16 cellular contexts compared by ENCODE assay signal in genomic region chr2:45412754-45413379, GRCh38.
DNase-seq lines count a peak whose midpoint lies in the region; ATAC-seq and TF ChIP-seq lines count a peak whose summit lies in the region.
"Had no signal": no experiment of that assay in that cellular context is flagged by ENCODE, and none has a peak within 500 bp of the region (broad histone marks: within the 10 kb centered on the region; RNA-seq: fewer than 3 reads in every experiment).

No MANE protein-coding gene starts in this region.

- H3K36me3 ChIP-seq in KMS-11 (ENCODE audit: insufficient read depth): no peaks in the 10 kb centered on the region
- peaks cover 3 to 17% of the 10 kb centered on the region in 2 experiments for H3K36me3 ChIP-seq in mesenchymal stem cell (ENCODE audit: control insufficient read depth in 1 of 2, insufficient read depth in 2 of 2, low read depth in 1 of 2, low read length in 2 of 2)

- in situ Hi-C loops in astrocyte of the spinal cord (cut with HindIII; ENCODE audit: low sequenced_read_pairs): no loop called here
- in situ Hi-C loops in G401 (cut with HindIII; ENCODE audit: low sequenced_read_pairs): no loop called here

- peak overlapping the region; percentile 83 for H3K27ac ChIP-seq in KMS-11
- H3K27ac ChIP-seq in mesenchymal stem cell (ENCODE audit: low read length, poor library complexity, severe bottlenecking): no peak overlapping the region
- H3K27ac ChIP-seq: gastrocnemius medialis, neutrophil, PC-9 had no signal

- H4K8ac ChIP-seq in mesenchymal stem cell (ENCODE audit: low read length): no peak overlapping the region

- 43% methylated on average over 1 of the region's 2 CpGs for WGBS in mesenchymal stem cell

- no peak overlapping the region for H3K14ac ChIP-seq in mesenchymal stem cell (ENCODE audit: low read length in 2 of 2)

- no peaks in the 10 kb centered on the region for H3K79me1 ChIP-seq in mesenchymal stem cell (replicated peaks; ENCODE audit: low read length, poor library complexity, severe bottlenecking)

- no peak overlapping the region for H3K23ac ChIP-seq in mesenchymal stem cell (ENCODE audit: low read length in 2 of 2)

- DNase-seq in DMS79 treated with DMSO at 0.1 percent for 48 hours (lab: John Stamatoyannopoulos, UW) (peak; percentile 24), astrocyte of the spinal cord (ENCODE audit: low read depth, low spot score) (peak; percentile 28), mesenchymal stem cell (peak; percentile 10), AML-193 (lab: John Stamatoyannopoulos, UW) (no peak), G401 (ENCODE audit: low spot score) (no peak)
- DNase-seq: activated CD4-positive, alpha-beta memory T cell treated with anti-CD3 and anti-CD28 coated beads for 36 hours; activated gamma-delta T cell treated with Interleukin-2 at 50 U/mL for 16 hours; CD4-positive, CD25-positive, alpha-beta regulatory T cell; gastrocnemius medialis; NCI-H187; PC-9 had no signal

- ATAC-seq in GM21619 (IDR thresholded peaks at IDR 0.05; ENCODE audit: unreplicated experiment) (no peak), HG03442 (IDR thresholded peaks at IDR 0.05; ENCODE audit: unreplicated experiment) (no peak)
- ATAC-seq: gastrocnemius medialis; stimulated activated effector memory CD8-positive, alpha-beta T cell treated with anti-CD3 and anti-CD28 coated beads, Interleukin-12 subunit alpha, Interleukin-12 subunit beta, amount 100 ng/mL, for 72 hours had no signal

- H2AFZ ChIP-seq in KMS-11 (ENCODE audit: low read depth) (no peak overlapping the region), mesenchymal stem cell (ENCODE audit: low read depth, low read length) (no peak overlapping the region)
- H2AFZ ChIP-seq: PC-9 had no signal

- H3K4me2 ChIP-seq in KMS-11 (peak overlapping the region; percentile 93), mesenchymal stem cell (ENCODE audit: low read length, poor library complexity, severe bottlenecking) (no peak overlapping the region)
- H3K4me2 ChIP-seq: PC-9 had no signal

- H3K79me2 ChIP-seq in KMS-11 (ENCODE audit: insufficient read depth, low read depth): no peaks in the 10 kb centered on the region

- peak overlapping the region; percentile 30 for H3K9ac ChIP-seq in KMS-11
- H3K9ac ChIP-seq in mesenchymal stem cell (ENCODE audit: low read length): peak overlapping the region; percentile 75

- H3K4me1 ChIP-seq in KMS-11 (ENCODE audit: low read depth, poor library complexity, severe bottlenecking) (peaks cover 75% of the 10 kb centered on the region), mesenchymal stem cell (ENCODE audit: control insufficient read depth, insufficient read depth, low read depth, low read length) (no peaks in the 10 kb centered on the region)
- H3K4me1 ChIP-seq: gastrocnemius medialis had no signal

- TF ChIP-seq CTCF in KMS-11 (conservative IDR thresholded peaks at IDR 0.05; ENCODE audit: low read depth, low read length) (no peak), astrocyte of the spinal cord (IDR thresholded peaks at IDR 0.05; ENCODE audit: low read depth, low read length) (no peak)

- H2BK5ac ChIP-seq in mesenchymal stem cell (ENCODE audit: low read depth, low read length, poor library complexity, severe bottlenecking): no peak overlapping the region

- no peak overlapping the region for H3K18ac ChIP-seq in mesenchymal stem cell (ENCODE audit: low read depth in 1 of 2, low read length in 2 of 2)

- H2BK120ac ChIP-seq in mesenchymal stem cell (ENCODE audit: low read depth, low read length): no peak overlapping the region

- no peak overlapping the region for H2BK15ac ChIP-seq in mesenchymal stem cell (ENCODE audit: low read depth, poor library complexity, severe bottlenecking)

- H4K20me1 ChIP-seq in KMS-11 (ENCODE audit: insufficient read depth): no peaks in the 10 kb centered on the region

- H2BK12ac ChIP-seq in mesenchymal stem cell (ENCODE audit: low read length in 2 of 2): no peak overlapping the region

- H3K9me3 ChIP-seq in mesenchymal stem cell (ENCODE audit: control insufficient read depth, low read length): no peaks in the 10 kb centered on the region
- H3K9me3 ChIP-seq: gastrocnemius medialis, neutrophil had no signal

- no peak overlapping the region for H4K91ac ChIP-seq in mesenchymal stem cell (ENCODE audit: low read length)

- no peak overlapping the region for H3K4me3 ChIP-seq in KMS-11 (IDR thresholded peaks at IDR 0.05; ENCODE audit: insufficient read depth, low read depth, low read length)
- no peak overlapping the region for H3K4me3 ChIP-seq in astrocyte of the spinal cord (ENCODE audit: low read depth, low read length)
- no peak overlapping the region for H3K4me3 ChIP-seq in mesenchymal stem cell (ENCODE audit: insufficient read depth in 1 of 2, low read depth in 1 of 2, low read length in 2 of 2)
- H3K4me3 ChIP-seq: gastrocnemius medialis, PC-9 had no signal

- no peak overlapping the region for H2AK5ac ChIP-seq in mesenchymal stem cell (ENCODE audit: low read length, severe bottlenecking)

- H3K4ac ChIP-seq in mesenchymal stem cell (ENCODE audit: low read depth in 1 of 2, low read length in 2 of 2): no peak overlapping the region

- H3K27me3 ChIP-seq in KMS-11 (ENCODE audit: insufficient read depth, low read depth): no peaks in the 10 kb centered on the region
- no peaks in the 10 kb centered on the region for H3K27me3 ChIP-seq in mesenchymal stem cell (ENCODE audit: control insufficient read depth in 1 of 2, insufficient read depth in 1 of 2, low read length in 2 of 2)
- H3K27me3 ChIP-seq: gastrocnemius medialis, neutrophil had no signal

Comparison
In these comparisons a context has a peak if more than half of its experiments do, and no peak if none do; other contexts are left out.
1. DNase-seq: peak in DMS79 treated with DMSO at 0.1 percent for 48 hours (single experiment), astrocyte of the spinal cord (single experiment) and mesenchymal stem cell (single experiment); none in AML-193 (0 of 2) and G401 (single experiment).